Comparison of ENCODE assay signal across 8 cellular contexts in the genomic region with DNA sequence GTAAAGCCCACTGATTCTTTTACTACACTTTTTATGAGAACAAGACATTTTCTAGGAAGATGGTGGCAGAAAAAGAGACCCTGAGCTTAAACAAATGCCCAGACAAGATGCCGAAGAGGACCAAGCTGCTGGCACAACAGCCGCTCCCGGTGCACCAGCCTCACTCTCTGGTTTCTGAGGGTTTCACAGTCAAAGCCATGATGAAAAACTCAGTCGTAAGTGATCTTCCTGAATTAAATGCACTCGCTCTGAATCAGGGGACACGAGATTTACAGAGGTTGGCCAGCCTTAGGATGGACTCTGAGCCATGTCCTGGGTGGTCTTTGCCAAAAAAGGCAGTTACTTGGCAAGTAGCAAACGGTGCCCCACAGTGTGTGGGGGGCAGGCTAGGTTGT. TPM values are rescaled to one million over a fixed set of nuclear protein-coding genes. Genes with fewer than 3 reads are reported as not detected.
A peak's percentile ranks its signal among the peaks of the same experiment; 100 is the strongest.
DNase-seq lines count a peak whose midpoint lies in the region; ATAC-seq and TF ChIP-seq lines count a peak whose summit lies in the region.

No MANE protein-coding gene starts in this region.

- no peak for TF ChIP-seq POLR2A in esophagus muscularis mucosa (IDR thresholded peaks at IDR 0.05; ENCODE audit: low read depth)
- TF ChIP-seq POLR2A in prostate gland (IDR thresholded peaks at IDR 0.05), result no peak

- peak overlapping the region; percentile 37 for H3K4me3 Mint-ChIP-seq in Caco-2 (ENCODE audit: unreplicated experiment)

- H4K20me1 ChIP-seq in SK-N-SH (ENCODE audit: insufficient read depth), result no peaks in the 10 kb centered on the region

- no peaks in the 10 kb centered on the region for H3K27me3 Mint-ChIP-seq in Caco-2 (ENCODE audit: insufficient read depth, unreplicated experiment)

- peak overlapping the region; percentile 43; the same call in 1 of the 2 replicates for H3K9ac ChIP-seq in SK-N-SH

- H3K27ac Mint-ChIP-seq in Caco-2 (ENCODE audit: unreplicated experiment), result peak overlapping the region; percentile 71

- H3K9me2 ChIP-seq in SK-N-SH, result no peaks in the 10 kb centered on the region

- H3K27me3 ChIP-seq in Caco-2 (replicated peaks; ENCODE audit: control insufficient read depth, insufficient read depth, low read length) (no peaks in the 10 kb centered on the region), SK-N-SH (ENCODE audit: insufficient read depth) (no peaks in the 10 kb centered on the region), esophagus muscularis mucosa (no peaks in the 10 kb centered on the region), prostate gland (replicated peaks; ENCODE audit: insufficient read depth) (no peaks in the 10 kb centered on the region)

- no peak for TF ChIP-seq CTCF in Caco-2 (IDR thresholded peaks at IDR 0.05; ENCODE audit: insufficient read depth in 1 of 2, low read depth in 1 of 2, low read length in 1 of 2, severe bottlenecking in 1 of 2, unreplicated experiment in 1 of 2)
- TF ChIP-seq CTCF in SK-N-SH (IDR thresholded peaks at IDR 0.05), result no peak
- no peak for TF ChIP-seq CTCF in esophagus muscularis mucosa (IDR thresholded peaks at IDR 0.05)
- no peak for TF ChIP-seq CTCF in prostate gland (IDR thresholded peaks at IDR 0.05)

- H3K9me3 ChIP-seq in Caco-2 (no peaks in the 10 kb centered on the region), SK-N-SH (no peaks in the 10 kb centered on the region; the same call in 1 of the 2 replicates), esophagus muscularis mucosa (peaks cover 0 to 9% (median 3%) of the 10 kb centered on the region in 4 donors), prostate gland (no peaks in the 10 kb centered on the region)

- ATAC-seq in HG02763 (IDR thresholded peaks at IDR 0.05; ENCODE audit: unreplicated experiment), result no peak

- H3K4me1 Mint-ChIP-seq in Caco-2 (ENCODE audit: low read depth, unreplicated experiment), result no peaks in the 10 kb centered on the region

- no peaks in the 10 kb centered on the region for H3K79me2 ChIP-seq in SK-N-SH (ENCODE audit: insufficient read depth)

- POLR2A ChIA-PET in Caco-2 (lab: Charles Lee) (interaction anchor here (0.5 to 0.9 kb wide), 2 partner anchors 17 to 1700 kb away, joined by 3 read pairs; no protein-coding TSS in a partner anchor), SK-N-SH (lab: Yijun Ruan, JAX) (interaction anchor here (0.7 to 1.5 kb wide), 4 partner anchors 8 to 897 kb away, joined by 3 to 4 read pairs (median 3); no protein-coding TSS in a partner anchor)

- H3K4me3 ChIP-seq in Caco-2 (ENCODE audit: low read depth, low read length) (0 out of 2 replicates have a peak overlapping the region, but pooled peaks have one; percentile 8), SK-N-SH (ENCODE audit: low read depth in 2 of 2, low read length in 1 of 2) (peak overlapping the region; percentile 71 to 81), esophagus muscularis mucosa (peak overlapping the region; percentile 92 to 100 (median 96)), prostate gland (peak overlapping the region; percentile 75 to 88)

- H2AFZ ChIP-seq in SK-N-SH (ENCODE audit: low read depth), result peak overlapping the region; percentile 88

- CTCF ChIA-PET in Caco-2 (lab: Charles Lee) (no interaction called here), SK-N-SH (lab: Yijun Ruan, JAX) (interaction anchor here (1.0 to 1.4 kb wide), 5 partner anchors 11 to 224 kb away, joined by 3 to 6 read pairs (median 4); no protein-coding TSS in a partner anchor)

- peak overlapping the region; percentile 62 to 77 for H3K27ac ChIP-seq in SK-N-SH (ENCODE audit: low read depth in 2 of 2, low read length in 1 of 2)
- peak overlapping the region; percentile 70 to 92 (median 88) for H3K27ac ChIP-seq in esophagus muscularis mucosa (replicated peaks in 1 of 4)
- H3K27ac ChIP-seq in prostate gland, result peak overlapping the region in 1 of 2 donors; percentile 16

- TF ChIP-seq RAD21 in SK-N-SH (IDR thresholded peaks at IDR 0.05; ENCODE audit: low read length), result 0 out of 2 replicates have a peak, but pooled peaks have one; percentile 20

- H3K4me2 ChIP-seq in SK-N-SH, result peak overlapping the region; percentile 88

- 13% methylated on average over 7 of the region's 7 CpGs for WGBS in SK-N-SH (ENCODE audit: low lambda C conversion rate)
- WGBS in esophagus muscularis mucosa, result 29% methylated on average over 7 of the region's 7 CpGs
- 8% methylated on average over 7 of the region's 7 CpGs for WGBS in prostate gland

- H3K4me1 ChIP-seq in Caco-2, result no peaks in the 10 kb centered on the region
- H3K4me1 ChIP-seq in SK-N-SH (ENCODE audit: control insufficient read depth in 1 of 2, insufficient read depth in 2 of 2, low read depth in 1 of 2, low read length in 1 of 2), result peaks cover 4 to 6% of the 10 kb centered on the region in 2 experiments; a peak in 3 of 4 replicates
- H3K4me1 ChIP-seq in esophagus muscularis mucosa, result peaks cover 11 to 17% (median 15%) of the 10 kb centered on the region in 4 donors
- no peaks in the 10 kb centered on the region for H3K4me1 ChIP-seq in prostate gland (replicated peaks)

- no peak for TF ChIP-seq EP300 in SK-N-SH (IDR thresholded peaks at IDR 0.05; ENCODE audit: borderline replicate concordance in 1 of 2, low read depth in 1 of 2, low read length in 1 of 2)
- no peak for TF ChIP-seq EP300 in esophagus muscularis mucosa (IDR thresholded peaks at IDR 0.05)

- no TSS peak for BruUV-seq in Caco-2 (replicated peaks; lab: Mats Ljungman, UMichigan)

- DNase-seq in Caco-2, result no peak
- DNase-seq in SK-N-SH, result no peak
- no peak for DNase-seq in esophagus muscularis mucosa (ENCODE audit: extremely low spot score)
- DNase-seq in prostate gland (ENCODE audit: low spot score), result peak; percentile 6
- no peak for DNase-seq in stimulated activated CD8-positive, alpha-beta memory T cell treated with anti-CD3 and anti-CD28 coated beads, Interleukin-4, amount 100 ng/mL, for 48 hours
- no peak for DNase-seq in NAMALWA (ENCODE audit: low spot score)
- DNase-seq in HT-29 (ENCODE audit: low spot score), result no peak

- no peaks in the 10 kb centered on the region for H3K36me3 Mint-ChIP-seq in Caco-2 (ENCODE audit: insufficient read depth, unreplicated experiment)

- H3K36me3 ChIP-seq in Caco-2 (ENCODE audit: control insufficient read depth, insufficient read depth, low read length) (no peaks in the 10 kb centered on the region), SK-N-SH (replicated peaks in 1 of 2; ENCODE audit: control insufficient read depth in 1 of 2, insufficient read depth in 2 of 2, low read length in 1 of 2) (no peaks in the 10 kb centered on the region), esophagus muscularis mucosa (no peaks in the 10 kb centered on the region), prostate gland (no peaks in the 10 kb centered on the region)

- intact Hi-C loops in Caco-2 (cut with micrococcal nuclease; ENCODE audit: unreplicated experiment), result no loop called here
- intact Hi-C loops in esophagus muscularis mucosa (cut with DNase I), result no loop called here
- intact Hi-C loops in prostate gland (cut with DNase I), result loop anchor here (10.0 kb wide), 1 partner anchor 103 kb away; no protein-coding TSS in a partner anchor

- H3F3A ChIP-seq in SK-N-SH (replicated peaks; ENCODE audit: insufficient read depth), result no peaks in the 10 kb centered on the region

- no peaks in the 10 kb centered on the region for H3K9me3 Mint-ChIP-seq in Caco-2 (ENCODE audit: unreplicated experiment)

TF ChIP-seq in SK-N-SH, 30 proteins besides CTCF, POLR2A, EP300 and RAD21:
- TF ChIP-seq, protein P1, sequence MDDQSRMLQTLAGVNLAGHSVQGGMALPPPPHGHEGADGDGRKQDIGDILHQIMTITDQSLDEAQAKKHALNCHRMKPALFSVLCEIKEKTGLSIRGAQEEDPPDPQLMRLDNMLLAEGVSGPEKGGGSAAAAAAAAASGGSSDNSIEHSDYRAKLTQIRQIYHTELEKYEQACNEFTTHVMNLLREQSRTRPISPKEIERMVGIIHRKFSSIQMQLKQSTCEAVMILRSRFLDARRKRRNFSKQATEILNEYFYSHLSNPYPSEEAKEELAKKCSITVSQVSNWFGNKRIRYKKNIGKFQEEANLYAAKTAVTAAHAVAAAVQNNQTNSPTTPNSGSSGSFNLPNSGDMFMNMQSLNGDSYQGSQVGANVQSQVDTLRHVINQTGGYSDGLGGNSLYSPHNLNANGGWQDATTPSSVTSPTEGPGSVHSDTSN (IDR thresholded peaks at IDR 0.05), result no peak
- TF ChIP-seq ELF1 (IDR thresholded peaks at IDR 0.05) (no peak), JUND (IDR thresholded peaks at IDR 0.05) (no peak), TAF1 (IDR thresholded peaks at IDR 0.05; ENCODE audit: borderline replicate concordance, low read depth, low read length) (no peak), EZH2phosphoT487 (IDR thresholded peaks at IDR 0.05; ENCODE audit: borderline replicate concordance, low read depth) (no peak), TCF12 (IDR thresholded peaks at IDR 0.05) (no peak), CHD2 (IDR thresholded peaks at IDR 0.05; ENCODE audit: low read length, partially characterized antibody) (no peak), RXRA (IDR thresholded peaks at IDR 0.05; ENCODE audit: borderline replicate concordance, low read depth) (no peak), YY1 (IDR thresholded peaks at IDR 0.05; ENCODE audit: low read depth) (no peak)

RNA-seq across cellular contexts. Expression of a gene that starts 0.4 kb away (rescaled TPM):
- total RNA-seq in Caco-2 (2022), result not detected in 2 replicates
- polyA plus RNA-seq in SK-N-SH (2012; rRNA removed), result 0.52 and 0.56 TPM in 2 replicates
- 0.42 and 0.56 TPM in 2 replicates for polyA plus RNA-seq in SK-N-SH (2012; cell fraction: cytosol; rRNA removed)
- polyA plus RNA-seq in SK-N-SH (2012; cell fraction: nucleus; rRNA removed), result 0.20 and 0.51 TPM in 2 replicates
- total RNA-seq in esophagus muscularis mucosa, result 1 to 10 TPM in 3 of 4 donors, not detected in 1; 1.3 to 3.5 (median 1.8) TPM
- 10 to 100 TPM in 1 of 2 donors, 1 to 10 TPM in 1; 2.9 to 63.8 TPM for total RNA-seq in prostate gland
- 0.81 and 0.91 TPM in 2 replicates for total RNA-seq in HT-29 (2014; rRNA removed; shearing (Covaris generic))

RNA-seq across cellular contexts. Expression of a gene that starts 0.6 kb away (rescaled TPM):
- total RNA-seq in Caco-2 (2022) (0.34 TPM in 1 of 2 replicates, not detected in the other), esophagus muscularis mucosa (10 to 100 TPM in 3 of 4 donors, 1 to 10 TPM in 1; 9.6 to 14.5 (median 10.8) TPM), prostate gland (10 to 100 TPM; 10.7 to 21.2 TPM)
- polyA plus RNA-seq in SK-N-SH (2012; rRNA removed), result 0.76 and 0.83 TPM in 2 replicates
- polyA plus RNA-seq in SK-N-SH (2012; cell fraction: cytosol; rRNA removed), result 0.53 and 0.59 TPM in 2 replicates
- 0.68 and 1.2 TPM in 2 replicates for polyA plus RNA-seq in SK-N-SH (2012; cell fraction: nucleus; rRNA removed)
- total RNA-seq in HT-29 (2014; rRNA removed; shearing (Covaris generic)), result 0.99 and 3.4 TPM in 2 replicates

Comparison
In these comparisons a context has a peak if more than half of its experiments do, and no peak if none do; other contexts are left out.
1. H3K4me3 ChIP-seq: peak in every context shown above with its lines; median percentile 96 in esophagus muscularis mucosa; 82 in prostate gland; 76 in SK-N-SH; 8 in Caco-2.